8 cellular contexts compared by ENCODE assay signal in the genomic region with DNA sequence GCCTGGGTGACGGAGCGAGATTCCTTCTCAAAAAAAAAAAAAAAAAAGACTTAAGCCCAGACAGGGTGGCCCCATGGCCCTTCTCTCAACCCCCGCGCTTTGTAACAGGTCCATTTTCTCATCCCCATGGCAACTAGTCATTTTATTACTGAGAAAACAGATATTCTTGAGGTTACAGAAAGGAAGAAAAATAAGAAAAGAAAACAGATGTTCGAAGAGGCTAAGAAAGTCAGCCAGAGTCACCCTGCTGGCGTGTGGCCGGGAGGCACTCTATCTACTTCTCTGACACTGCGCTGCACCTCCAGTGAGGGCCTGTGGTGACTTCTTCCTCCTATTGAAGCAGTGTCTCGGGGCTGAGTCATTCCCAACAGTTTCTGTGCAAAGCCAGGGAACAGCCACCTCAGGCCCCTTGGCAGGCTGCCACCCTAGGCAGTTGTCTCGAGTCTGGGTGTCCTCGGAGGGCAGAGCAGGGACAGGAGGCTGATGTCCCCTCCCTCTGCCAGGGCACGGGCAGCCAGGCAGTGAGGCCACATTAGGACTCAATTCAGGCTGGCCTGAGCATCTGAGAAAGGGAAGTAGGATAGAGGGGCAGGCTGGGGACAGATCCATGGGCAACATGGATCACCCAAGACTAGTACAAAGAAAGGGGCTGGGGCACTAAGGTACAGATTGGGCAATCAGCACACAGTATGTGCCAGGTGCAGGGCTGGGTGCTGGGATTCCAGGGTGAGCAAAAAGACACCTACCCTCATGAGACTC. TPM values are rescaled to one million over a fixed set of nuclear protein-coding genes. Genes with fewer than 3 reads are reported as not detected.
DNase-seq lines count a peak whose midpoint lies in the region; ATAC-seq and TF ChIP-seq lines count a peak whose summit lies in the region.

No MANE protein-coding gene starts in this region.

- no peaks in the 10 kb centered on the region for H3K79me2 ChIP-seq in PC-3 (ENCODE audit: low read length)

- H4K20me1 ChIP-seq in PC-3 (ENCODE audit: low read length), result no peaks in the 10 kb centered on the region

- ATAC-seq in PC-3, result peak; percentile 100
- peak; percentile 83 for ATAC-seq in left lobe of liver
- peak; percentile 85 for ATAC-seq in stimulated activated naive CD8-positive, alpha-beta T cell treated with anti-CD3 and anti-CD28 coated beads, Interleukin-15, Interleukin-2, amounts not matched to agents 100 U/mL and 50 U/mL, for 24 hours

- POLR2A ChIA-PET in PC-3 (lab: Charles Lee; ENCODE audit: unreplicated experiment), result no interaction called here

- no peaks in the 10 kb centered on the region for H3K36me3 ChIP-seq in PC-3 (ENCODE audit: low read depth, low read length)

- no peaks in the 10 kb centered on the region for H3K9me3 ChIP-seq in PC-3 (ENCODE audit: low read length)

- peak overlapping the region; percentile 74 for H3K4me2 ChIP-seq in PC-3 (ENCODE audit: low read length)

- H3K27me3 ChIP-seq in PC-3 (ENCODE audit: low read length), result no peaks in the 10 kb centered on the region

- H3K4me3 ChIP-seq in PC-3 (ENCODE audit: low read length), result peak overlapping the region; percentile 23; the same call in 1 of the 2 replicates
- no peak overlapping the region for H3K4me3 ChIP-seq in cardiac fibroblast (replicated peaks in 1 of 2; ENCODE audit: low read depth in 2 of 2, low read length in 2 of 2)

- H3F3A ChIP-seq in PC-3 (ENCODE audit: low read length, unreplicated experiment), result no peaks in the 10 kb centered on the region

- H3K9me2 ChIP-seq in PC-3 (replicated peaks; ENCODE audit: low read length), result no peaks in the 10 kb centered on the region

- H3K9ac ChIP-seq in PC-3 (ENCODE audit: low read length), result no peak overlapping the region

- H3K27ac ChIP-seq in PC-3 (ENCODE audit: low read length), result peak overlapping the region; percentile 47

- TF ChIP-seq CTCF in PC-3 (conservative IDR thresholded peaks at IDR 0.05; ENCODE audit: low read depth, low read length) (no peak), cardiac fibroblast (IDR thresholded peaks at IDR 0.05; ENCODE audit: low read depth, low read length) (no peak)

- intact Hi-C loops in PC-3 (cut with micrococcal nuclease), result no loop called here

- BruUV-seq in PC-3 (replicated peaks; lab: Mats Ljungman, UMichigan), result no TSS peak

- H2AFZ ChIP-seq in PC-3 (ENCODE audit: low read length), result peak overlapping the region; percentile 63

- DNase-seq in COLO668 (lab: John Stamatoyannopoulos, UW; ENCODE audit: unreplicated experiment) (peak; percentile 63), HCEC 1CT (peak; percentile 58), PC-3 (peak; percentile 98), cardiac fibroblast (ENCODE audit: low read depth in 2 of 2) (peak; percentile 62 to 88), left lobe of liver (ENCODE audit: low spot score) (peak; percentile 90), NCI-H187 (lab: John Stamatoyannopoulos, UW) (no peak)
- DNase-seq in stimulated activated naive CD8-positive, alpha-beta T cell treated with anti-CD3 and anti-CD28 coated beads, Interleukin-15, Interleukin-2, amounts not matched to agents 100 U/mL and 50 U/mL, for 24 hours, result peak; percentile 52
- no peak for DNase-seq in activated naive CD4-positive, alpha-beta T cell treated with Interleukin-2 at 50 U/mL for 16 hours

- H3K4me1 ChIP-seq in PC-3 (ENCODE audit: insufficient read depth, low read length), result peaks cover 18% of the 10 kb centered on the region

- CTCF ChIA-PET in PC-3 (lab: Charles Lee), result no interaction called here

RNA-seq across cellular contexts. Expression of a gene that starts 16.4 kb away (rescaled TPM):
- total RNA-seq in PC-3 (2014; rRNA removed) (22.3 and 33.2 TPM in 2 replicates), left lobe of liver (110 TPM)

RNA-seq across cellular contexts. Expression of a gene that starts 19.3 kb away (rescaled TPM):
- total RNA-seq in PC-3 (2014; rRNA removed) (not detected in 2 replicates), left lobe of liver (1.2 TPM)

RNA-seq across cellular contexts. Expression of a gene that starts 28.6 kb away (rescaled TPM):
- total RNA-seq in PC-3 (2014; rRNA removed) (163 and 183 TPM in 2 replicates), left lobe of liver (31.3 TPM)

RNA-seq across cellular contexts. Expression of a gene that starts 28.8 kb away (rescaled TPM):
- 1,119 and 1,157 TPM in 2 replicates for total RNA-seq in PC-3 (2014; rRNA removed)
- total RNA-seq in left lobe of liver, result 430 TPM

RNA-seq across cellular contexts. Expression of a gene that starts 31.0 kb away (rescaled TPM):
- total RNA-seq in PC-3 (2014; rRNA removed), result 307 and 407 TPM in 2 replicates
- total RNA-seq in left lobe of liver, result 81.0 TPM

Comparison
In these comparisons a context has a peak if more than half of its experiments do, and no peak if none do; other contexts are left out.
1. DNase-seq: peak in COLO668 (single experiment), HCEC 1CT (single experiment), PC-3 (single experiment), cardiac fibroblast (2 of 2), left lobe of liver (single experiment) and stimulated activated naive CD8-positive, alpha-beta T cell treated with anti-CD3 and anti-CD28 coated beads, Interleukin-15, Interleukin-2, amounts not matched to agents 100 U/mL and 50 U/mL, for 24 hours (single experiment); none in activated naive CD4-positive, alpha-beta T cell treated with Interleukin-2 at 50 U/mL for 16 hours (single experiment) and NCI-H187 (0 of 2).
2. Peak in every context shown above with its lines, with median percentiles within 50 percentile points of each other: ATAC-seq.